Comparison of ENCODE assay signal across 1 cellular context in the genomic region with DNA sequence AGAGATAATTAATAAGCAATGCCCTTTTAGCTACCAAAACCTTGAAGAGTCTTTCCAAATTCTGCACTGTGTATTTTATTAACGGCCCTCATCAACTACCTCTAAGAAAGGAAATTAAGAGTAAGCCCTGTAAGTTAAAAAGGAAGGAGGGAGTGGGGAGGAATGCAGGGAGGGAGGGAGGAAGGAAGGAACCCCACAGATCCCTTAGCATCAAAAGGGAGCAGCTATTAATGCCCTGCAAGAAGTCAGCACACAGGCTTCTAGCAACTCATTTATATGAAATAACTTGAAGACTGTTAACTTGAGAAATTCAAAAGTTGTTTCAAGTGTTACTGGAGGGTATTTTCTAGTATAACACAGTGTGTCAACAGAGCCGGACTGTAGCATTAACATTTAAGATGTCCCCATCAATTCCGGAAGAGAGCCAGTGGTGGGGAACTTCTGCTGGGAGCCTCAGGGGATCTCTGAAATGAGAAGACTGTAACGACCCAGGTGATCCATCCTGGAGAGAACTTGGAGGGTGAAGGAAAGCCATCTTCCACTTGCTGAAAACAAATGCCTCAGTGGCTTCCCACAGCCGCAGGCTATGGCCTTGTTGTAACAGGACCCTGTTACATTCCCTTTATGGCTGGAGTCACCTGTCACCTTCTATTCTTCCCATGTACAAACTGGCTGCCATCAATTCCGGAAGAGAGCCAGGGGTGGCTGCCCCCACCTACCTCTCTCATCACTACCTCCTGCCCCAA.
TF ChIP-seq lines count a peak whose summit lies in the region.

No MANE protein-coding gene starts in this region.

TF ChIP-seq in GM23338, 12 proteins besides CTCF, POLR2A, EP300 and RAD21 (continued from another document):
- TF ChIP-seq, protein P1, sequence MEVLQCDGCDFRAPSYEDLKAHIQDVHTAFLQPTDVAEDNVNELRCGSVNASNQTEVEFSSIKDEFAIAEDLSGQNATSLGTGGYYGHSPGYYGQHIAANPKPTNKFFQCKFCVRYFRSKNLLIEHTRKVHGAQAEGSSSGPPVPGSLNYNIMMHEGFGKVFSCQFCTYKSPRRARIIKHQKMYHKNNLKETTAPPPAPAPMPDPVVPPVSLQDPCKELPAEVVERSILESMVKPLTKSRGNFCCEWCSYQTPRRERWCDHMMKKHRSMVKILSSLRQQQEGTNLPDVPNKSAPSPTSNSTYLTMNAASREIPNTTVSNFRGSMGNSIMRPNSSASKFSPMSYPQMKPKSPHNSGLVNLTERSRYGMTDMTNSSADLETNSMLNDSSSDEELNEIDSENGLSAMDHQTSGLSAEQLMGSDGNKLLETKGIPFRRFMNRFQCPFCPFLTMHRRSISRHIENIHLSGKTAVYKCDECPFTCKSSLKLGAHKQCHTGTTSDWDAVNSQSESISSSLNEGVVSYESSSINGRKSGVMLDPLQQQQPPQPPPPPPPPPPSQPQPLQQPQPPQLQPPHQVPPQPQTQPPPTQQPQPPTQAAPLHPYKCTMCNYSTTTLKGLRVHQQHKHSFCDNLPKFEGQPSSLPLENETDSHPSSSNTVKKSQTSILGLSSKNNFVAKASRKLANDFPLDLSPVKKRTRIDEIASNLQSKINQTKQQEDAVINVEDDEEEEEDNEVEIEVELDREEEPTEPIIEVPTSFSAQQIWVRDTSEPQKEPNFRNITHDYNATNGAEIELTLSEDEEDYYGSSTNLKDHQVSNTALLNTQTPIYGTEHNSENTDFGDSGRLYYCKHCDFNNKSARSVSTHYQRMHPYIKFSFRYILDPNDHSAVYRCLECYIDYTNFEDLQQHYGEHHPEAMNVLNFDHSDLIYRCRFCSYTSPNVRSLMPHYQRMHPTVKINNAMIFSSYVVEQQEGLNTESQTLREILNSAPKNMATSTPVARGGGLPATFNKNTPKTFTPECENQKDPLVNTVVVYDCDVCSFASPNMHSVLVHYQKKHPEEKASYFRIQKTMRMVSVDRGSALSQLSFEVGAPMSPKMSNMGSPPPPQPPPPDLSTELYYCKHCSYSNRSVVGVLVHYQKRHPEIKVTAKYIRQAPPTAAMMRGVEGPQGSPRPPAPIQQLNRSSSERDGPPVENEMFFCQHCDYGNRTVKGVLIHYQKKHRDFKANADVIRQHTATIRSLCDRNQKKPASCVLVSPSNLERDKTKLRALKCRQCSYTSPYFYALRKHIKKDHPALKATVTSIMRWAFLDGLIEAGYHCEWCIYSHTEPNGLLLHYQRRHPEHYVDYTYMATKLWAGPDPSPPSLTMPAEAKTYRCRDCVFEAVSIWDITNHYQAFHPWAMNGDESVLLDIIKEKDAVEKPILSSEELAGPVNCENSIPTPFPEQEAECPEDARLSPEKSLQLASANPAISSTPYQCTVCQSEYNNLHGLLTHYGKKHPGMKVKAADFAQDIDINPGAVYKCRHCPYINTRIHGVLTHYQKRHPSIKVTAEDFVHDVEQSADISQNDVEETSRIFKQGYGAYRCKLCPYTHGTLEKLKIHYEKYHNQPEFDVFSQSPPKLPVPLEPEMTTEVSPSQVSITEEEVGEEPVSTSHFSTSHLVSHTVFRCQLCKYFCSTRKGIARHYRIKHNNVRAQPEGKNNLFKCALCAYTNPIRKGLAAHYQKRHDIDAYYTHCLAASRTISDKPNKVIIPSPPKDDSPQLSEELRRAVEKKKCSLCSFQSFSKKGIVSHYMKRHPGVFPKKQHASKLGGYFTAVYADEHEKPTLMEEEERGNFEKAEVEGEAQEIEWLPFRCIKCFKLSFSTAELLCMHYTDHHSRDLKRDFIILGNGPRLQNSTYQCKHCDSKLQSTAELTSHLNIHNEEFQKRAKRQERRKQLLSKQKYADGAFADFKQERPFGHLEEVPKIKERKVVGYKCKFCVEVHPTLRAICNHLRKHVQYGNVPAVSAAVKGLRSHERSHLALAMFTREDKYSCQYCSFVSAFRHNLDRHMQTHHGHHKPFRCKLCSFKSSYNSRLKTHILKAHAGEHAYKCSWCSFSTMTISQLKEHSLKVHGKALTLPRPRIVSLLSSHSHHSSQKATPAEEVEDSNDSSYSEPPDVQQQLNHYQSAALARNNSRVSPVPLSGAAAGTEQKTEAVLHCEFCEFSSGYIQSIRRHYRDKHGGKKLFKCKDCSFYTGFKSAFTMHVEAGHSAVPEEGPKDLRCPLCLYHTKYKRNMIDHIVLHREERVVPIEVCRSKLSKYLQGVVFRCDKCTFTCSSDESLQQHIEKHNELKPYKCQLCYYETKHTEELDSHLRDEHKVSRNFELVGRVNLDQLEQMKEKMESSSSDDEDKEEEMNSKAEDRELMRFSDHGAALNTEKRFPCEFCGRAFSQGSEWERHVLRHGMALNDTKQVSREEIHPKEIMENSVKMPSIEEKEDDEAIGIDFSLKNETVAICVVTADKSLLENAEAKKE (CRISPR knock-in tag; IDR thresholded peaks at IDR 0.05) = peak; percentile 97
- TF ChIP-seq REST (IDR thresholded peaks at IDR 0.05; ENCODE audit: unreplicated experiment) = no peak
- TF ChIP-seq, protein P2, sequence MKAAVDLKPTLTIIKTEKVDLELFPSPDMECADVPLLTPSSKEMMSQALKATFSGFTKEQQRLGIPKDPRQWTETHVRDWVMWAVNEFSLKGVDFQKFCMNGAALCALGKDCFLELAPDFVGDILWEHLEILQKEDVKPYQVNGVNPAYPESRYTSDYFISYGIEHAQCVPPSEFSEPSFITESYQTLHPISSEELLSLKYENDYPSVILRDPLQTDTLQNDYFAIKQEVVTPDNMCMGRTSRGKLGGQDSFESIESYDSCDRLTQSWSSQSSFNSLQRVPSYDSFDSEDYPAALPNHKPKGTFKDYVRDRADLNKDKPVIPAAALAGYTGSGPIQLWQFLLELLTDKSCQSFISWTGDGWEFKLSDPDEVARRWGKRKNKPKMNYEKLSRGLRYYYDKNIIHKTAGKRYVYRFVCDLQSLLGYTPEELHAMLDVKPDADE (IDR thresholded peaks at IDR 0.05) = peak; percentile 67
- TF ChIP-seq NANOG (IDR thresholded peaks at IDR 0.05; ENCODE audit: borderline replicate concordance) = peak; percentile 81
